22 cellular contexts compared by ENCODE assay signal in the genomic region with DNA sequence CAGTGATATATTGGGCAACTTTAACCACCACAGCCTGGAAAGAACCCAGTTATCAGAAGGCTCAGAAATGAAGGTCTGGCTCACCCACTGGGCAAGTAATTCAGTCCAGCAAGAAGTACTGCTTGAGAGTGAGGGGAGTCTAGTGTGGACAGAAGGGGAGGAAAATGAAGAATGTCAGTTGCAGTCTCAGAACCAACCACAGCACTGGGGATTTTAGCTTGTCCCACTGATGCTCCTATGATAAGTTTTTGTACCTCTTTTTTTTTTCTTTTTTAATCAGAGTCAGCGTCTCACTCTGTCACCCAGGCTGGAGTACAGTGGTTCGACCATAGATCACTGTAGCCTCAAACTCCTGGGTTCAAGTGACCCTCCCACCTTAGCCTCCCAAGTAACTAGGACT. TPM values are rescaled to one million over a fixed set of nuclear protein-coding genes. Genes with fewer than 3 reads are reported as not detected.
"Had no signal": no experiment of that assay in that cellular context is flagged by ENCODE, and none has a peak within 500 bp of the region (broad histone marks: within the 10 kb centered on the region; RNA-seq: fewer than 3 reads in every experiment).

No MANE protein-coding gene starts in this region.

- H3K9me3 Mint-ChIP-seq: activated naive CD8-positive, alpha-beta T cell treated with anti-CD3 and anti-CD28 coated beads, Interleukin-2, amount 10 ng/mL, durations not matched to agents 7 days and 5 days; WTC11 had no signal

- ATAC-seq: activated CD4-positive, alpha-beta T cell treated with anti-CD3 and anti-CD28 coated beads for 36 hours; activated CD8-positive, alpha-beta memory T cell treated with anti-CD3 and anti-CD28 coated beads, Interleukin-2, amount 10 ng/mL, durations not matched to agents 7 days and 5 days; body of pancreas; heart left ventricle; left ventricle myocardium superior; right lobe of liver; WTC11 had no signal

- H3K4me1 ChIP-seq: body of pancreas, heart left ventricle, right lobe of liver had no signal

- H3K4me3 ChIP-seq: body of pancreas, cardiac muscle cell, heart left ventricle, right lobe of liver, smooth muscle cell, thyroid gland had no signal

- H3K36me3 Mint-ChIP-seq: activated CD8-positive, alpha-beta memory T cell treated with anti-CD3 and anti-CD28 coated beads, Interleukin-2, amount 10 ng/mL, durations not matched to agents 7 days and 5 days; WTC11 had no signal

- H3K9me3 ChIP-seq: body of pancreas, heart left ventricle, right lobe of liver, thyroid gland had no signal

- H3K4me3 Mint-ChIP-seq: activated CD4-positive, alpha-beta T cell treated with anti-CD3 and anti-CD28 coated beads for 36 hours; activated CD8-positive, alpha-beta memory T cell treated with anti-CD3 and anti-CD28 coated beads, Interleukin-2, amount 10 ng/mL, durations not matched to agents 7 days and 5 days; activated naive CD8-positive, alpha-beta T cell treated with anti-CD3 and anti-CD28 coated beads, Interleukin-2, amount 10 ng/mL, durations not matched to agents 7 days and 5 days; WTC11 had no signal

- H3K27ac Mint-ChIP-seq: activated CD4-positive, alpha-beta T cell treated with anti-CD3 and anti-CD28 coated beads for 36 hours; activated CD8-positive, alpha-beta memory T cell treated with anti-CD3 and anti-CD28 coated beads, Interleukin-2, amount 10 ng/mL, durations not matched to agents 7 days and 5 days; activated naive CD8-positive, alpha-beta T cell treated with anti-CD3 and anti-CD28 coated beads, Interleukin-2, amount 10 ng/mL, durations not matched to agents 7 days and 5 days; WTC11 had no signal

- H3K4me1 Mint-ChIP-seq: WTC11 had no signal

- H3K27ac ChIP-seq: body of pancreas, cardiac muscle cell, heart left ventricle, right lobe of liver, thyroid gland had no signal

- H3K27me3 Mint-ChIP-seq: activated CD4-positive, alpha-beta T cell treated with anti-CD3 and anti-CD28 coated beads for 36 hours; activated CD8-positive, alpha-beta memory T cell treated with anti-CD3 and anti-CD28 coated beads, Interleukin-2, amount 10 ng/mL, durations not matched to agents 7 days and 5 days; activated naive CD8-positive, alpha-beta T cell treated with anti-CD3 and anti-CD28 coated beads, Interleukin-2, amount 10 ng/mL, durations not matched to agents 7 days and 5 days had no signal

- DNase-seq: activated CD4-positive, alpha-beta T cell treated with anti-CD3 and anti-CD28 coated beads for 36 hours; activated CD4-positive, alpha-beta T cell treated with anti-CD3 and anti-CD28 coated beads, Interleukin-2, amount 50 U/mL, for 48 hours; activated CD8-positive, alpha-beta memory T cell treated with anti-CD3 and anti-CD28 coated beads, Interleukin-2, amount 10 ng/mL, durations not matched to agents 7 days and 5 days; activated naive CD4-positive, alpha-beta T cell treated with Interleukin-2 at 50 U/mL for 16 hours; activated naive CD8-positive, alpha-beta T cell treated with anti-CD3 and anti-CD28 coated beads, Interleukin-2, amount 10 ng/mL, durations not matched to agents 7 days and 5 days; anterior cingulate cortex; body of pancreas; heart left ventricle; left ventricle myocardium superior; occipital lobe; stimulated activated CD4-positive, alpha-beta T cell treated with anti-CD3 and anti-CD28 coated beads, Interleukin-15, amount 100 ng/mL, for 24 hours; stimulated activated naive CD4-positive, alpha-beta T cell; T-helper 9 cell; thyroid gland had no signal

- H3K36me3 ChIP-seq: cardiac muscle cell, heart left ventricle, right lobe of liver, thyroid gland had no signal

RNA-seq across cellular contexts. Expression of a gene that starts 23.2 kb away (rescaled TPM):
- total RNA-seq: cardiac muscle cell, chondrocyte, epithelial cell of proximal tubule, fibroblast of villous mesenchyme, myocyte, occipital lobe, smooth muscle cell had no signal
